In genomic region chr2:213249502-213249901, GRCh38 we compare ENCODE assay signal across 24 cellular contexts.
"Had no signal": no experiment of that assay in that cellular context is flagged by ENCODE, and none has a peak within 500 bp of the region (broad histone marks: within the 10 kb centered on the region; RNA-seq: fewer than 3 reads in every experiment).

No MANE protein-coding gene starts in this region.

- H3K4me1 ChIP-seq: heart left ventricle, pancreas, psoas muscle, right atrium auricular region, vagina had no signal

- FAIRE-seq: pancreas had no signal

- H3K27ac ChIP-seq: coronary artery, heart left ventricle, neutrophil, pancreas, psoas muscle, right atrium auricular region, stomach, suprapubic skin, transverse colon, vagina had no signal

- ATAC-seq: activated naive CD8-positive, alpha-beta T cell treated with anti-CD3 and anti-CD28 coated beads, Interleukin-2, amount 50 U/mL, for 24 hours; heart left ventricle; left cardiac atrium; natural killer cell treated with Interleukin-12 subunit alpha and Interleukin-12 subunit beta and Interleukin-15 and Interleukin-18, amount 100 ng/mL, for 72 hours; psoas muscle had no signal

- H3K27me3 ChIP-seq: pancreas, right atrium auricular region, suprapubic skin, transverse colon, vagina had no signal

- H3K9me3 ChIP-seq: heart left ventricle, neutrophil, pancreas, psoas muscle, right atrium auricular region, stomach, suprapubic skin, transverse colon, vagina had no signal

- H3K27me3 Mint-ChIP-seq: activated CD4-positive, alpha-beta memory T cell treated with anti-CD3 and anti-CD28 coated beads for 36 hours; activated naive CD8-positive, alpha-beta T cell treated with anti-CD3 and anti-CD28 coated beads, Interleukin-2, amount 50 U/mL, for 24 hours had no signal

- H3K9me3 Mint-ChIP-seq: activated CD4-positive, alpha-beta memory T cell treated with anti-CD3 and anti-CD28 coated beads for 36 hours; activated naive CD8-positive, alpha-beta T cell treated with anti-CD3 and anti-CD28 coated beads, Interleukin-2, amount 50 U/mL, for 24 hours; endodermal cell; memory B cell; natural killer cell treated with Interleukin-12 subunit alpha and Interleukin-12 subunit beta and Interleukin-15 and Interleukin-18, amount 100 ng/mL, for 72 hours had no signal

- DNase-seq: activated CD4-positive, alpha-beta memory T cell treated with anti-CD3 and anti-CD28 coated beads for 36 hours; activated CD4-positive, alpha-beta T cell treated with anti-CD3 and anti-CD28 coated beads for 48 hours; activated CD4-positive, CD25-positive, alpha-beta regulatory T cell; activated gamma-delta T cell; activated naive CD4-positive, alpha-beta T cell treated with anti-CD3 and anti-CD28 coated beads, Interleukin-2, amount 50 U/mL, for 16 hours; activated naive CD8-positive, alpha-beta T cell treated with anti-CD3 and anti-CD28 coated beads, Interleukin-2, amount 50 U/mL, for 24 hours; cerebellar nuclear complex; endodermal cell; heart left ventricle; islet precursor cell; left cardiac atrium; pancreas; psoas muscle; stimulated activated CD4-positive, alpha-beta T cell treated with anti-CD3 and anti-CD28 coated beads, Interleukin-12 subunit alpha, Interleukin-12 subunit beta, amount 100 ng/mL, for 4 hours; stimulated activated CD4-positive, alpha-beta T cell treated with anti-CD3 and anti-CD28 coated beads, Interleukin-4, amount 100 ng/mL, for 4 hours; stomach; transverse colon had no signal

- H3K4me1 Mint-ChIP-seq: memory B cell had no signal

- H3K4me3 Mint-ChIP-seq: activated CD4-positive, alpha-beta memory T cell treated with anti-CD3 and anti-CD28 coated beads for 36 hours; activated naive CD8-positive, alpha-beta T cell treated with anti-CD3 and anti-CD28 coated beads, Interleukin-2, amount 50 U/mL, for 24 hours; endodermal cell; memory B cell; natural killer cell treated with Interleukin-12 subunit alpha and Interleukin-12 subunit beta and Interleukin-15 and Interleukin-18, amount 100 ng/mL, for 72 hours had no signal

- H3K36me3 Mint-ChIP-seq: activated CD4-positive, alpha-beta memory T cell treated with anti-CD3 and anti-CD28 coated beads for 36 hours; memory B cell; natural killer cell treated with Interleukin-12 subunit alpha and Interleukin-12 subunit beta and Interleukin-15 and Interleukin-18, amount 100 ng/mL, for 72 hours had no signal

- H3K27ac Mint-ChIP-seq: activated CD4-positive, alpha-beta memory T cell treated with anti-CD3 and anti-CD28 coated beads for 36 hours; activated naive CD8-positive, alpha-beta T cell treated with anti-CD3 and anti-CD28 coated beads, Interleukin-2, amount 50 U/mL, for 24 hours; endodermal cell; memory B cell; natural killer cell treated with Interleukin-12 subunit alpha and Interleukin-12 subunit beta and Interleukin-15 and Interleukin-18, amount 100 ng/mL, for 72 hours had no signal

- H3K4me3 ChIP-seq: coronary artery, heart left ventricle, pancreas, psoas muscle, right atrium auricular region, stomach, suprapubic skin, transverse colon, vagina had no signal

- H3K36me3 ChIP-seq: heart left ventricle, neutrophil, pancreas, right atrium auricular region, stomach, suprapubic skin, transverse colon, vagina had no signal
